Comparison of ENCODE assay signal across 8 cellular contexts in genomic region chr17:38874505-38875419, GRCh38. TPM values are rescaled to one million over a fixed set of nuclear protein-coding genes. Genes with fewer than 3 reads are reported as not detected.
DNase-seq lines count a peak whose midpoint lies in the region; ATAC-seq and TF ChIP-seq lines count a peak whose summit lies in the region.

No MANE protein-coding gene starts in this region.

- TF ChIP-seq CTCF in left ventricle myocardium inferior (IDR thresholded peaks at IDR 0.05; ENCODE audit: borderline replicate concordance): no peak
- no peak for TF ChIP-seq CTCF in brain microvascular endothelial cell (IDR thresholded peaks at IDR 0.05; ENCODE audit: low read depth, low read length, missing control alignments)
- no peak for TF ChIP-seq CTCF in vagina (IDR thresholded peaks at IDR 0.05)

- no peak for TF ChIP-seq POLR2A in vagina (IDR thresholded peaks at IDR 0.05)

- ATAC-seq in Right ventricle myocardium superior (ENCODE audit: poor library complexity): no peak
- no peak for ATAC-seq in GM18502 (IDR thresholded peaks at IDR 0.05; ENCODE audit: poor library complexity, unreplicated experiment)

- H3K27ac ChIP-seq in left ventricle myocardium inferior (replicated peaks) (peak overlapping the region; percentile 97), brain microvascular endothelial cell (no peak overlapping the region), muscle layer of colon (ENCODE audit: low read depth, low read length) (peak overlapping the region; percentile 50), vagina (peak overlapping the region; percentile 95)

- DNase-seq in left ventricle myocardium inferior (no peak), Right ventricle myocardium superior (no peak), brain microvascular endothelial cell (no peak), vagina (ENCODE audit: extremely low spot score in 2 of 2) (no peak), posterior vena cava (ENCODE audit: low spot score) (no peak), superior temporal gyrus (ENCODE audit: extremely low spot score) (no peak)

- H3K9me3 ChIP-seq in left ventricle myocardium inferior (replicated peaks) (no peaks in the 10 kb centered on the region), muscle layer of colon (ENCODE audit: low read length) (no peaks in the 10 kb centered on the region), vagina (no peaks in the 10 kb centered on the region)

- peak overlapping the region; percentile 23 for H3K9ac ChIP-seq in muscle layer of colon (ENCODE audit: low read length)

- H3K36me3 ChIP-seq in left ventricle myocardium inferior: peaks cover 19% of the 10 kb centered on the region
- H3K36me3 ChIP-seq in brain microvascular endothelial cell (replicated peaks): peaks cover 35% of the 10 kb centered on the region
- H3K36me3 ChIP-seq in muscle layer of colon (ENCODE audit: insufficient read depth, low read length): peaks cover 12% of the 10 kb centered on the region
- peaks cover 0 to 8% of the 10 kb centered on the region in 2 donors for H3K36me3 ChIP-seq in vagina

- intact Hi-C loops in left ventricle myocardium inferior (cut with micrococcal nuclease) (no loop called here), Right ventricle myocardium superior (cut with DNase I) (no loop called here), vagina (cut with DNase I) (loop anchor here (5.0 to 10.0 kb wide), 2 partner anchors 50 to 278 kb away; partner anchors contain the start of genes LASP1NB and PLXDC1), posterior vena cava (cut with DNase I) (loop anchor here in 1 of 2 donors (5.0 kb wide), 1 partner anchor 48 kb away; no protein-coding TSS in a partner anchor)

- H3K27me3 ChIP-seq in left ventricle myocardium inferior (ENCODE audit: low read depth): no peaks in the 10 kb centered on the region
- no peaks in the 10 kb centered on the region for H3K27me3 ChIP-seq in brain microvascular endothelial cell (replicated peaks)
- no peaks in the 10 kb centered on the region for H3K27me3 ChIP-seq in muscle layer of colon (ENCODE audit: control insufficient read depth in 1 of 2, insufficient read depth in 2 of 2, low read length in 2 of 2)
- no peaks in the 10 kb centered on the region for H3K27me3 ChIP-seq in vagina

- H3K4me1 ChIP-seq in left ventricle myocardium inferior: peaks cover 99% of the 10 kb centered on the region
- H3K4me1 ChIP-seq in muscle layer of colon (ENCODE audit: insufficient read depth, low read length): peaks cover 72% of the 10 kb centered on the region
- H3K4me1 ChIP-seq in vagina: peaks cover 88% of the 10 kb centered on the region

- H3K4me3 ChIP-seq in left ventricle myocardium inferior: peak overlapping the region; percentile 99
- peak overlapping the region; percentile 15 for H3K4me3 ChIP-seq in brain microvascular endothelial cell (ENCODE audit: low read depth, low read length)
- peak overlapping the region in 1 of 2 donors; percentile 49 for H3K4me3 ChIP-seq in muscle layer of colon (ENCODE audit: low read depth in 1 of 2, low read length in 2 of 2)
- peak overlapping the region; percentile 19 to 30 for H3K4me3 ChIP-seq in vagina

- in situ Hi-C loops in brain microvascular endothelial cell (cut with HindIII; ENCODE audit: low pct_ligation_motif_present, low sequenced_read_pairs): no loop called here

RNA-seq across cellular contexts. Expression of gene LASP1, which starts 4.9 kb away (rescaled TPM):
- total RNA-seq in left ventricle myocardium inferior (29.4 TPM), Right ventricle myocardium superior (31.7 TPM), vagina (69.0 TPM), posterior vena cava (100 to 1,000 TPM in 1 of 2 donors, 10 to 100 TPM in 1; 95.2 to 119 TPM)

RNA-seq across cellular contexts. Expression of gene RPL23, which starts 21.2 kb away (rescaled TPM):
- total RNA-seq in left ventricle myocardium inferior (760 TPM), Right ventricle myocardium superior (767 TPM), vagina (1,585 TPM), posterior vena cava (1,000 to 10,000 TPM; 1,179 to 1,230 TPM)

RNA-seq across cellular contexts. Expression of gene CWC25, which starts 49.6 kb away (rescaled TPM):
- 8.7 TPM for total RNA-seq in left ventricle myocardium inferior
- 7.6 TPM for total RNA-seq in Right ventricle myocardium superior
- total RNA-seq in vagina: 25.5 TPM
- 10 to 100 TPM; 13.6 to 14.9 TPM for total RNA-seq in posterior vena cava
